In genomic region chr15:93073465-93073952, GRCh38 we compare ENCODE assay signal across 9 cellular contexts. TPM values are rescaled to one million over a fixed set of nuclear protein-coding genes. Genes with fewer than 3 reads are reported as not detected.
DNase-seq lines count a peak whose midpoint lies in the region; ATAC-seq and TF ChIP-seq lines count a peak whose summit lies in the region.
"Had no signal": no experiment of that assay in that cellular context is flagged by ENCODE, and none has a peak within 500 bp of the region (broad histone marks: within the 10 kb centered on the region; RNA-seq: fewer than 3 reads in every experiment).

No MANE protein-coding gene starts in this region.

- peak; percentile 35 for ATAC-seq in activated CD8-positive, alpha-beta T cell treated with anti-CD3 and anti-CD28 coated beads, Interleukin-2, amount 10 ng/mL, durations not matched to agents 7 days and 5 days
- ATAC-seq in psoas muscle (peak; percentile 25 to 40 (median 28)), HG03520 (IDR thresholded peaks at IDR 0.05; ENCODE audit: unreplicated experiment) (no peak), HG03469 (IDR thresholded peaks at IDR 0.05; ENCODE audit: unreplicated experiment) (no peak), GM21786 (IDR thresholded peaks at IDR 0.05; ENCODE audit: unreplicated experiment) (no peak)

- CTCF ChIA-PET in CD8-positive, alpha-beta memory T cell (lab: Charles Lee) = interaction anchor here (1.8 to 2.2 kb wide), 2 partner anchors 15 to 43 kb away, joined by 5 to 7 read pairs; partner anchors contain the start of gene RGMA
- CTCF ChIA-PET in activated CD8-positive, alpha-beta T cell treated with anti-CD3 and anti-CD28 coated beads, Interleukin-2, amount 10 ng/mL, durations not matched to agents 7 days and 5 days (lab: Charles Lee) = interaction anchor here (0.7 to 2.6 kb wide), 2 partner anchors 14 to 1046 kb away, joined by 4 to 13 read pairs; partner anchors contain the start of gene RGMA

- H3K27me3 Mint-ChIP-seq in CD8-positive, alpha-beta memory T cell = peaks cover 41 to 74% of the 10 kb centered on the region in 2 donors
- peaks cover 56% of the 10 kb centered on the region for H3K27me3 Mint-ChIP-seq in activated CD8-positive, alpha-beta T cell treated with anti-CD3 and anti-CD28 coated beads, Interleukin-2, amount 10 ng/mL, durations not matched to agents 7 days and 5 days (ENCODE audit: low read depth)

- H3K4me1 Mint-ChIP-seq in CD8-positive, alpha-beta memory T cell = peaks cover 15 to 24% (median 23%) of the 10 kb centered on the region in 3 donors
- H3K4me1 Mint-ChIP-seq in activated CD8-positive, alpha-beta T cell treated with anti-CD3 and anti-CD28 coated beads, Interleukin-2, amount 10 ng/mL, durations not matched to agents 7 days and 5 days (ENCODE audit: low read depth) = peaks cover 11% of the 10 kb centered on the region

- POLR2A ChIA-PET in CD8-positive, alpha-beta memory T cell (lab: Charles Lee) = no interaction called here
- POLR2A ChIA-PET in activated CD8-positive, alpha-beta T cell treated with anti-CD3 and anti-CD28 coated beads, Interleukin-2, amount 10 ng/mL, durations not matched to agents 7 days and 5 days (lab: Charles Lee) = no interaction called here

- H3K27ac Mint-ChIP-seq in CD8-positive, alpha-beta memory T cell = peak overlapping the region in 5 of 8 donors; percentile 48 to 92 (median 72)
- no peak overlapping the region for H3K27ac Mint-ChIP-seq in activated CD8-positive, alpha-beta T cell treated with anti-CD3 and anti-CD28 coated beads, Interleukin-2, amount 10 ng/mL, durations not matched to agents 7 days and 5 days

- intact Hi-C loops in left ventricle myocardium inferior (cut with micrococcal nuclease) = no loop called here
- intact Hi-C loops in psoas muscle (cut with DNase I) = no loop called here

- H3K27ac ChIP-seq in CD8-positive, alpha-beta memory T cell (ENCODE audit: low read depth, low read length) = no peak overlapping the region
- peak overlapping the region; percentile 89 for H3K27ac ChIP-seq in left ventricle myocardium inferior (replicated peaks)
- H3K27ac ChIP-seq in psoas muscle = peak overlapping the region; percentile 87

- TF ChIP-seq CTCF in left ventricle myocardium inferior (IDR thresholded peaks at IDR 0.05; ENCODE audit: borderline replicate concordance) (no peak), psoas muscle (IDR thresholded peaks at IDR 0.05) (no peak)

- peaks cover 19% of the 10 kb centered on the region for H3K27me3 ChIP-seq in CD8-positive, alpha-beta memory T cell (ENCODE audit: insufficient read depth, low read length, poor library complexity, severe bottlenecking)
- H3K27me3 ChIP-seq in left ventricle myocardium inferior (ENCODE audit: low read depth) = peaks cover 41% of the 10 kb centered on the region
- no peaks in the 10 kb centered on the region for H3K27me3 ChIP-seq in psoas muscle (ENCODE audit: insufficient read depth in 3 of 3, low read length in 2 of 3)

- H3K4me3 Mint-ChIP-seq in CD8-positive, alpha-beta memory T cell = peak overlapping the region; percentile 66 to 91 (median 86)
- peak overlapping the region; percentile 70 for H3K4me3 Mint-ChIP-seq in activated CD8-positive, alpha-beta T cell treated with anti-CD3 and anti-CD28 coated beads, Interleukin-2, amount 10 ng/mL, durations not matched to agents 7 days and 5 days

- WGBS in psoas muscle, 3 donors = 7 to 34% (median 8%) methylated on average over 30 of the region's 30 CpGs

- H3K4me3 ChIP-seq in CD8-positive, alpha-beta memory T cell (ENCODE audit: low read length) = no peak overlapping the region
- H3K4me3 ChIP-seq in left ventricle myocardium inferior = peak overlapping the region; percentile 84
- H3K4me3 ChIP-seq in psoas muscle = peak overlapping the region; percentile 87

- H3K9me3 Mint-ChIP-seq in CD8-positive, alpha-beta memory T cell = no peaks in the 10 kb centered on the region
- no peaks in the 10 kb centered on the region for H3K9me3 Mint-ChIP-seq in activated CD8-positive, alpha-beta T cell treated with anti-CD3 and anti-CD28 coated beads, Interleukin-2, amount 10 ng/mL, durations not matched to agents 7 days and 5 days (ENCODE audit: insufficient read depth)

- H3K36me3 Mint-ChIP-seq in CD8-positive, alpha-beta memory T cell = no peaks in the 10 kb centered on the region
- no peaks in the 10 kb centered on the region for H3K36me3 Mint-ChIP-seq in activated CD8-positive, alpha-beta T cell treated with anti-CD3 and anti-CD28 coated beads, Interleukin-2, amount 10 ng/mL, durations not matched to agents 7 days and 5 days (ENCODE audit: low read depth)

- peak in 1 of 5 donors; percentile 30 for DNase-seq in CD8-positive, alpha-beta memory T cell
- DNase-seq in activated CD8-positive, alpha-beta T cell treated with anti-CD3 and anti-CD28 coated beads, Interleukin-2, amount 10 ng/mL, durations not matched to agents 7 days and 5 days = no peak
- no peak for DNase-seq in left ventricle myocardium inferior
- DNase-seq in psoas muscle = peak in 1 of 2 donors; percentile 72
- no peak for DNase-seq in HPDE6-E6E7 (ENCODE audit: extremely low spot score)
- DNase-seq: central memory CD4-positive, alpha-beta T cell had no signal

- no peaks in the 10 kb centered on the region for H3K9me3 ChIP-seq in CD8-positive, alpha-beta memory T cell (ENCODE audit: low read length)
- H3K9me3 ChIP-seq in left ventricle myocardium inferior (replicated peaks) (no peaks in the 10 kb centered on the region), psoas muscle (no peaks in the 10 kb centered on the region)

- peaks cover 8% of the 10 kb centered on the region for H3K4me1 ChIP-seq in CD8-positive, alpha-beta memory T cell (ENCODE audit: insufficient read depth, low read length)
- H3K4me1 ChIP-seq in left ventricle myocardium inferior (peaks cover 53% of the 10 kb centered on the region), psoas muscle (peaks cover 82% of the 10 kb centered on the region)

- no peaks in the 10 kb centered on the region for H3K36me3 ChIP-seq in CD8-positive, alpha-beta memory T cell (ENCODE audit: insufficient read depth, low read length)
- H3K36me3 ChIP-seq in left ventricle myocardium inferior = no peaks in the 10 kb centered on the region
- no peaks in the 10 kb centered on the region for H3K36me3 ChIP-seq in psoas muscle (ENCODE audit: insufficient read depth in 1 of 2, low read depth in 1 of 2)

RNA-seq across cellular contexts. Expression of gene RGMA, which starts 15.5 kb away (rescaled TPM):
- total RNA-seq in CD8-positive, alpha-beta memory T cell = under 1 TPM; 0.20 TPM
- polyA plus RNA-seq in CD8-positive, alpha-beta memory T cell = not detected
- total RNA-seq in activated CD8-positive, alpha-beta T cell treated with anti-CD3 and anti-CD28 coated beads, Interleukin-2, amount 10 ng/mL, durations not matched to agents 7 days and 5 days = not detected
- total RNA-seq in left ventricle myocardium inferior (16.9 TPM), psoas muscle (100 to 1,000 TPM in 2 of 4 donors, 10 to 100 TPM in 2; 45.8 to 217 (median 103) TPM)
- 100 to 1,000 TPM in 2 of 3 donors, 10 to 100 TPM in 1; 39.2 to 187 (median 129) TPM for polyA plus RNA-seq in psoas muscle

Comparison
In these comparisons a context has a peak if more than half of its experiments do, and no peak if none do; other contexts are left out.
1. ATAC-seq: peak in activated CD8-positive, alpha-beta T cell treated with anti-CD3 and anti-CD28 coated beads, Interleukin-2, amount 10 ng/mL, durations not matched to agents 7 days and 5 days (single experiment) and psoas muscle (4 of 4); none in HG03520 (single experiment), HG03469 (single experiment) and GM21786 (single experiment).
2. RNA of gene RGMA, which starts 15.5 kb away (total RNA-seq): 45.8 to 217 TPM in psoas muscle and 16.9 TPM in left ventricle myocardium inferior (single experiment); 0.20 TPM in CD8-positive, alpha-beta memory T cell and not detected in activated CD8-positive, alpha-beta T cell treated with anti-CD3 and anti-CD28 coated beads, Interleukin-2, amount 10 ng/mL, durations not matched to agents 7 days and 5 days; every median in the first group is over 10 times any median in the second.